9 cellular contexts compared by ENCODE assay signal in the genomic region with DNA sequence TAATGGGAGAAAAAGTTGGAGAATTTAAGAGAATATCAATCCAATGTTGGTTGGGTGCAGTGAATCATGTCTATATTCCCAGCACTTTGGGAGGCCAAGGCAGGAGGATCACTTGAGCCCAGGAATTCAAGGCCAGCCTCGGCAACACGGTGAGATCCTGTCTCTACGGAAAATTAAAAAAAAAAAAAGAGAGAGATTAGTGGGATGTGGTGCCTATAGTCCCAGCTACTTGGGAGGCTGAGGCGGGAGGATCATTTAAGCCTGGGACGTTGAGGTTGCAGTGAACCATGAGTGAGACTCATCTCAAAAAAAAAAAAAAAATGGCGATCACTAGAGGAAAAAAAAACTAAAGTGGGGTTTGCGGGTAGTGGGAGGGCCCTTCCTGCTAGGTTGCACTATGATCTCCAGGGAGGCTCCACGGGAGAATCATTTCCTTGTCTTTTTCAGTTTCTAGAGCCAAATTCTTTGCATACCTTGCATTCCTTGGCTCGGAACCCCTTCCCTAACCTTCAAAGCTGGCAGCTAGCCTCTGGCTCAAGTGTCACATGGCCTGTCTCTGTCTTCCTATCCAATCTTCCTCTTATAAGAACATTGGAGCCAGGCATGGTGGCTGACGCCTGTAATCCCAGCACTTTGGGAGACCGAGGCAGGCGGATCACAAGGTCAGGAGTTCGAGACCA. TPM values are rescaled to one million over a fixed set of nuclear protein-coding genes. Genes with fewer than 3 reads are reported as not detected.
DNase-seq lines count a peak whose midpoint lies in the region; ATAC-seq and TF ChIP-seq lines count a peak whose summit lies in the region.
"Had no signal": no experiment of that assay in that cellular context is flagged by ENCODE, and none has a peak within 500 bp of the region (broad histone marks: within the 10 kb centered on the region; RNA-seq: fewer than 3 reads in every experiment).

No MANE protein-coding gene starts in this region.

- ATAC-seq in heart right ventricle (peak; percentile 46 to 84 (median 76)), GM18861 (IDR thresholded peaks at IDR 0.05; ENCODE audit: unreplicated experiment) (no peak)

- CTCF ChIA-PET in activated CD4-positive, alpha-beta T cell treated with anti-CD3 and anti-CD28 coated beads, Interleukin-2, amount 10 ng/mL, durations not matched to agents 7 days and 5 days (lab: Charles Lee) = interaction anchor here (0.6 kb wide), 1 partner anchor 109 kb away, joined by 3 read pairs; no protein-coding TSS in a partner anchor

- 22% methylated on average over 13 of the region's 13 CpGs for WGBS in heart right ventricle, 2 donors

- H3K27me3 ChIP-seq in heart right ventricle = no peaks in the 10 kb centered on the region

- no peaks in the 10 kb centered on the region for H3K36me3 Mint-ChIP-seq in activated CD4-positive, alpha-beta T cell treated with anti-CD3 and anti-CD28 coated beads, Interleukin-2, amount 10 ng/mL, durations not matched to agents 7 days and 5 days (ENCODE audit: low read depth)

- H3K27me3 Mint-ChIP-seq in activated CD4-positive, alpha-beta T cell treated with anti-CD3 and anti-CD28 coated beads, Interleukin-2, amount 10 ng/mL, durations not matched to agents 7 days and 5 days = no peaks in the 10 kb centered on the region

- DNase-seq in GOT3 (lab: John Stamatoyannopoulos, UW) = peak; percentile 33
- DNase-seq in T1000 (lab: John Stamatoyannopoulos, UW) = peak; percentile 75
- DNase-seq in heart right ventricle = peak in 1 of 2 donors; percentile 61
- peak; percentile 93 for DNase-seq in renal cortical epithelial cell (ENCODE audit: low read depth)
- no peak for DNase-seq in OCI-M2 (lab: John Stamatoyannopoulos, UW; ENCODE audit: unreplicated experiment)
- no peak for DNase-seq in activated CD4-positive, alpha-beta T cell treated with anti-CD3 and anti-CD28 coated beads, Interleukin-2, amount 10 ng/mL, durations not matched to agents 7 days and 5 days
- no peak for DNase-seq in hypothalamus (lab: John Stamatoyannopoulos, UW)

- H3K9me3 Mint-ChIP-seq in activated CD4-positive, alpha-beta T cell treated with anti-CD3 and anti-CD28 coated beads, Interleukin-2, amount 10 ng/mL, durations not matched to agents 7 days and 5 days = no peaks in the 10 kb centered on the region
- H3K9me3 Mint-ChIP-seq: dendritic cell treated with granulocyte-macrophage colony-stimulating factor and Interleukin-4, amounts not matched to agents 40 ng/mL and 50 ng/mL, for 4 days had no signal

- H3K9me3 ChIP-seq in heart right ventricle = no peaks in the 10 kb centered on the region

- intact Hi-C loops in heart right ventricle (cut with DNase I) = no loop called here

- H3K4me1 Mint-ChIP-seq in activated CD4-positive, alpha-beta T cell treated with anti-CD3 and anti-CD28 coated beads, Interleukin-2, amount 10 ng/mL, durations not matched to agents 7 days and 5 days = peaks cover 2% of the 10 kb centered on the region

- H3K36me3 ChIP-seq in heart right ventricle = peaks cover 0 to 21% (median 0%) of the 10 kb centered on the region in 9 donors

- TF ChIP-seq CTCF in heart right ventricle (IDR thresholded peaks at IDR 0.05) = no peak

- H3K27ac ChIP-seq in heart right ventricle = peak overlapping the region in 9 of 10 donors; percentile 9 to 80 (median 38)

- no peak overlapping the region for H3K4me3 Mint-ChIP-seq in activated CD4-positive, alpha-beta T cell treated with anti-CD3 and anti-CD28 coated beads, Interleukin-2, amount 10 ng/mL, durations not matched to agents 7 days and 5 days
- H3K4me3 Mint-ChIP-seq: dendritic cell treated with granulocyte-macrophage colony-stimulating factor and Interleukin-4, amounts not matched to agents 40 ng/mL and 50 ng/mL, for 4 days had no signal

- POLR2A ChIA-PET in activated CD4-positive, alpha-beta T cell treated with anti-CD3 and anti-CD28 coated beads, Interleukin-2, amount 10 ng/mL, durations not matched to agents 7 days and 5 days (lab: Charles Lee) = no interaction called here

- no peak overlapping the region for H3K27ac Mint-ChIP-seq in activated CD4-positive, alpha-beta T cell treated with anti-CD3 and anti-CD28 coated beads, Interleukin-2, amount 10 ng/mL, durations not matched to agents 7 days and 5 days
- H3K27ac Mint-ChIP-seq: dendritic cell treated with granulocyte-macrophage colony-stimulating factor and Interleukin-4, amounts not matched to agents 40 ng/mL and 50 ng/mL, for 4 days had no signal

- H3K4me3 ChIP-seq in heart right ventricle = no peak overlapping the region

- peaks cover 0 to 14% (median 6%) of the 10 kb centered on the region in 9 donors for H3K4me1 ChIP-seq in heart right ventricle

RNA-seq across cellular contexts. Expression of a gene that starts 5.8 kb away (rescaled TPM):
- total RNA-seq in heart right ventricle = 10 to 100 TPM; 11.4 to 15.2 (median 14.1) TPM
- polyA plus RNA-seq in heart right ventricle = 10 to 100 TPM in 1 of 2 donors, 1 to 10 TPM in 1; 6.5 to 11.8 TPM
- total RNA-seq in renal cortical epithelial cell = 15.1 and 22.0 TPM in 2 replicates
- 10 to 100 TPM; 17.3 to 21.4 TPM for total RNA-seq in activated CD4-positive, alpha-beta T cell treated with anti-CD3 and anti-CD28 coated beads, Interleukin-2, amount 10 ng/mL, durations not matched to agents 7 days and 5 days

RNA-seq across cellular contexts. Expression of a gene that starts 28.7 kb away (rescaled TPM):
- total RNA-seq in heart right ventricle = 100 to 1,000 TPM; 134 to 204 (median 166) TPM
- polyA plus RNA-seq in heart right ventricle = 100 to 1,000 TPM in 1 of 2 donors, 10 to 100 TPM in 1; 85.2 to 265 TPM
- 10.9 and 32.8 TPM in 2 replicates for total RNA-seq in renal cortical epithelial cell
- total RNA-seq in activated CD4-positive, alpha-beta T cell treated with anti-CD3 and anti-CD28 coated beads, Interleukin-2, amount 10 ng/mL, durations not matched to agents 7 days and 5 days = 10 to 100 TPM; 15.5 to 17.7 TPM

RNA-seq across cellular contexts. Expression of a gene that starts 30.3 kb away (rescaled TPM):
- 1 to 10 TPM; 4.1 to 9.8 (median 5.6) TPM for total RNA-seq in heart right ventricle
- 1 to 10 TPM; 5.1 to 8.2 TPM for polyA plus RNA-seq in heart right ventricle
- 10.7 and 11.8 TPM in 2 replicates for total RNA-seq in renal cortical epithelial cell
- 1 to 10 TPM; 7.0 to 7.4 TPM for total RNA-seq in activated CD4-positive, alpha-beta T cell treated with anti-CD3 and anti-CD28 coated beads, Interleukin-2, amount 10 ng/mL, durations not matched to agents 7 days and 5 days

RNA-seq across cellular contexts. Expression of a gene that starts 35.6 kb away (rescaled TPM):
- total RNA-seq in heart right ventricle = under 1 TPM in 2 of 10 donors, not detected in 8; 0.14 TPM
- under 1 TPM in 1 of 2 donors, not detected in 1; 0.16 TPM for polyA plus RNA-seq in heart right ventricle
- 1.3 and 13.2 TPM in 2 replicates for total RNA-seq in renal cortical epithelial cell
- not detected for total RNA-seq in activated CD4-positive, alpha-beta T cell treated with anti-CD3 and anti-CD28 coated beads, Interleukin-2, amount 10 ng/mL, durations not matched to agents 7 days and 5 days

RNA-seq across cellular contexts. Expression of a gene that starts 47.5 kb away (rescaled TPM):
- total RNA-seq in heart right ventricle = 100 to 1,000 TPM; 113 to 194 (median 136) TPM
- polyA plus RNA-seq in heart right ventricle = 100 to 1,000 TPM; 147 to 183 TPM
- 41.9 and 54.7 TPM in 2 replicates for total RNA-seq in renal cortical epithelial cell
- 10 to 100 TPM; 59.9 to 66.1 TPM for total RNA-seq in activated CD4-positive, alpha-beta T cell treated with anti-CD3 and anti-CD28 coated beads, Interleukin-2, amount 10 ng/mL, durations not matched to agents 7 days and 5 days

Comparison
In these comparisons a context has a peak if more than half of its experiments do, and no peak if none do; other contexts are left out.
1. DNase-seq: peak in GOT3 (single experiment), T1000 (single experiment) and renal cortical epithelial cell (single experiment); none in OCI-M2 (single experiment), activated CD4-positive, alpha-beta T cell treated with anti-CD3 and anti-CD28 coated beads, Interleukin-2, amount 10 ng/mL, durations not matched to agents 7 days and 5 days (single experiment) and hypothalamus (0 of 51).